ENCODE assay signal across 15 cellular contexts in the genomic region with DNA sequence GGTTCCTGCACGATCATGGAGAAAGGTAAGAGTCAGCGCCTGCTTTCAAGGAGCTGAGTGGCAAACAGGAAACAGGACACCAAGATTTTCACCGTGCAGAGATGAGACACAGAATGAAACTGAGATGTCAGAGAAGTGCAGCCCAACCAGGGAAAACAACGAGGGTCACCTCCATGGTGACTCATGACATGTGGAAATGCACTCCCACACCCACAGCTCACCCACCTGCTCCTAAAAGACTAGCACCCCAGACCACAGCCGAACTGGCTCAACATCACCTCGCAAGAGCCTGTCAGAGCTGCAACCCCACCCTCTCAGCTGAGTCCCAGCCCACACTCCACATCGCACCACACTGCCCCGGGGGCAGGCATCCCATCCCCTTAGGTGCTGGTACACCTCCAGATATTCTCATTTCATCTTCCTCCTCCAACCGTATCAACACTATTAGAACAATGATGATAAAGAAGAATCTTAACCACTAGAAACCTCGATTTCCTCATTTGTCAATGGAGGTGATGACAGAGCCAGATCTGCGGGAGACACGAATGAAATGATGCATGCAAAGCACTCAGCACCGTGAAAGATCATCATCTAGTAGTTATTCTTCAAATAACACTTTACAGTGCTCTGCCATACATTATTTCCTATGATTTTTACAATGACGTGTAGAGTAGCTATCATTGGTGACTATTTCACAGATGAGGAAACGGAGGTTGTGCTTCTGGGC.
DNase-seq lines count a peak whose midpoint lies in the region; ATAC-seq, FAIRE-seq and TF ChIP-seq lines count a peak whose summit lies in the region.
"Had no signal": no experiment of that assay in that cellular context is flagged by ENCODE, and none has a peak within 500 bp of the region (broad histone marks: within the 10 kb centered on the region; RNA-seq: fewer than 3 reads in every experiment).

No MANE protein-coding gene starts in this region.

- no peaks in the 10 kb centered on the region for H3K36me3 Mint-ChIP-seq in activated CD4-positive, alpha-beta T cell treated with anti-CD3 and anti-CD28 coated beads for 36 hours (ENCODE audit: low read depth)

- H3K4me2 ChIP-seq in K562 (ENCODE audit: insufficient read depth, low read length): no peak overlapping the region
- H3K4me2 ChIP-seq: KMS-11 had no signal

- CTCF ChIA-PET in activated CD4-positive, alpha-beta T cell treated with anti-CD3 and anti-CD28 coated beads for 36 hours (lab: Charles Lee): interaction anchor here (0.6 to 1.0 kb wide), 4 partner anchors 9 to 1641 kb away, joined by 3 read pairs; no protein-coding TSS in a partner anchor
- CTCF ChIA-PET in K562 (lab: Yijun Ruan, JAX; ENCODE audit: low intra/inter-chr PET ratio): interaction anchor here (0.6 kb wide), 1 partner anchor 8 kb away, joined by 3 read pairs; no protein-coding TSS in a partner anchor

- H3K27ac ChIP-seq in RWPE2 (ENCODE audit: poor library complexity, severe bottlenecking) (no peak overlapping the region), K562 (ENCODE audit: extremely low read depth, low read depth, low read length) (no peak overlapping the region)
- H3K27ac ChIP-seq: ascending aorta, KMS-11, upper lobe of left lung had no signal

- H3K4me3 ChIP-seq in RWPE2 (ENCODE audit: severe bottlenecking): no peak overlapping the region
- H3K4me3 ChIP-seq in K562: no peak overlapping the region
- H3K4me3 ChIP-seq: ascending aorta, mucosa of descending colon, prostate gland, upper lobe of left lung had no signal

- TF ChIP-seq RAD21 in K562 (CRISPR knock-in tag; conservative IDR thresholded peaks at IDR 0.05 in 1 of 2, IDR thresholded peaks at IDR 0.05 in 1 of 2): no peak

- no peak for TF ChIP-seq CTCF in RWPE2 (IDR thresholded peaks at IDR 0.05; ENCODE audit: poor library complexity, severe bottlenecking)
- TF ChIP-seq CTCF in K562 (IDR thresholded peaks at IDR 0.05 in 2 of 3, conservative IDR thresholded peaks at IDR 0.05 in 1 of 3; ENCODE audit: insufficient read depth in 2 of 3, low read depth in 1 of 3, low read length in 3 of 3): no peak

- H3K4me3 Mint-ChIP-seq in activated CD4-positive, alpha-beta T cell treated with anti-CD3 and anti-CD28 coated beads for 36 hours: no peak overlapping the region

- FAIRE-seq in K562 (lab: Jason Lieb, UNC): no peak
- FAIRE-seq: D721Med had no signal

- peak; percentile 86 for ATAC-seq in activated CD4-positive, alpha-beta T cell treated with anti-CD3 and anti-CD28 coated beads for 36 hours
- ATAC-seq in RWPE2 (ENCODE audit: low read depth) (no peak), K562 (no peak), GM21737 (IDR thresholded peaks at IDR 0.05; ENCODE audit: unreplicated experiment) (no peak)
- ATAC-seq: mucosa of descending colon had no signal

- H3K9ac ChIP-seq in K562 (ENCODE audit: insufficient read depth in 1 of 2, low read depth in 2 of 2, low read length in 2 of 2): no peak overlapping the region
- H3K9ac ChIP-seq: KMS-11 had no signal

- peaks cover 6% of the 10 kb centered on the region for H3K9me3 Mint-ChIP-seq in activated CD4-positive, alpha-beta T cell treated with anti-CD3 and anti-CD28 coated beads for 36 hours (ENCODE audit: low read depth)

- WGBS in K562 (ENCODE audit: insufficient coverage, low coverage, missing lambda C conversion rate): 1% methylated on average over 15 of the region's 15 CpGs

- H3K4me1 ChIP-seq in RWPE2 (ENCODE audit: insufficient read depth, poor library complexity, severe bottlenecking) (no peaks in the 10 kb centered on the region), K562 (replicated peaks in 1 of 2; ENCODE audit: control insufficient read depth in 2 of 2, insufficient read depth in 2 of 2, low read length in 2 of 2) (peaks cover 0 to 3% of the 10 kb centered on the region in 2 experiments; a peak in 1 of 5 replicates)
- H3K4me1 ChIP-seq: ascending aorta, prostate gland, upper lobe of left lung had no signal

- POLR2A ChIA-PET in activated CD4-positive, alpha-beta T cell treated with anti-CD3 and anti-CD28 coated beads for 36 hours (lab: Charles Lee): interaction anchor here (0.6 kb wide), 1 partner anchor 43 kb away, joined by 3 read pairs; no protein-coding TSS in a partner anchor
- POLR2A ChIA-PET in K562 (lab: Yijun Ruan, JAX): interaction anchor here (0.6 to 1.3 kb wide), 3 partner anchors 9 to 54 kb away, joined by 3 to 4 read pairs (median 4); no protein-coding TSS in a partner anchor

- no peak overlapping the region for H2AFZ ChIP-seq in K562 (ENCODE audit: low read depth, low read length)

- TF ChIP-seq EP300 in K562 (IDR thresholded peaks at IDR 0.05; ENCODE audit: low read length): no peak

- no TSS peak for BruUV-seq in K562 (replicated peaks; lab: Mats Ljungman, UMichigan)

- intact Hi-C loops in activated CD4-positive, alpha-beta T cell treated with anti-CD3 and anti-CD28 coated beads for 36 hours (cut with DNase I, micrococcal nuclease): no loop called here
- intact Hi-C loops in K562 (cut with micrococcal nuclease): no loop called here

- TF ChIP-seq POLR2A in K562 (conservative IDR thresholded peaks at IDR 0.05): no peak

- H4K20me1 ChIP-seq in K562 (replicated peaks; ENCODE audit: control insufficient read depth, insufficient read depth, low read length): no peaks in the 10 kb centered on the region; the same call in 1 of the 2 replicates

- no peaks in the 10 kb centered on the region for H3K9me1 ChIP-seq in K562 (ENCODE audit: control insufficient read depth, insufficient read depth, low read length)

- DNase-seq in activated CD4-positive, alpha-beta T cell treated with anti-CD3 and anti-CD28 coated beads for 36 hours: peak; percentile 71
- no peak for DNase-seq in activated CD4-positive, alpha-beta T cell treated with anti-CD3 and anti-CD28 coated beads, Interleukin-2, amount 50 U/mL, for 4 hours
- DNase-seq in RWPE2 (ENCODE audit: low spot score) (peak; percentile 23), K562 (ENCODE audit: extremely low read depth in 1 of 4, low spot score in 3 of 4) (no peak), NCI-H2171 treated with DMSO at 0.1 percent for 48 hours (lab: John Stamatoyannopoulos, UW) (no peak), NCI-H226 (no peak)
- peak; percentile 29 for DNase-seq in stimulated activated CD8-positive, alpha-beta memory T cell treated with anti-CD3 and anti-CD28 coated beads, Interleukin-4, amount 100 ng/mL, for 24 hours (ENCODE audit: low read depth)
- DNase-seq: NCI-H1694 had no signal

- H3K9me3 ChIP-seq in RWPE2 (ENCODE audit: severe bottlenecking): no peaks in the 10 kb centered on the region
- H3K9me3 ChIP-seq in K562 (replicated peaks; ENCODE audit: control insufficient read depth, insufficient read depth, low read depth, low read length): no peaks in the 10 kb centered on the region
- H3K9me3 ChIP-seq: mucosa of descending colon, prostate gland, upper lobe of left lung had no signal

- H3K27me3 Mint-ChIP-seq in activated CD4-positive, alpha-beta T cell treated with anti-CD3 and anti-CD28 coated beads for 36 hours: peaks cover 17% of the 10 kb centered on the region

- no peaks in the 10 kb centered on the region for H3K79me2 ChIP-seq in K562 (ENCODE audit: control insufficient read depth, insufficient read depth, low read length)

- H3K27me3 ChIP-seq in RWPE2 (ENCODE audit: insufficient read depth, poor library complexity, severe bottlenecking): peaks cover 12% of the 10 kb centered on the region
- peaks cover 11 to 38% of the 10 kb centered on the region in 2 experiments for H3K27me3 ChIP-seq in K562 (ENCODE audit: control insufficient read depth in 2 of 2, insufficient read depth in 2 of 2, low read length in 2 of 2)
- H3K27me3 ChIP-seq: ascending aorta, upper lobe of left lung had no signal

- no peak overlapping the region for H3K27ac Mint-ChIP-seq in activated CD4-positive, alpha-beta T cell treated with anti-CD3 and anti-CD28 coated beads for 36 hours

- in situ Hi-C loops in K562 (cut with MboI): no loop called here

- peaks cover 18% of the 10 kb centered on the region for H3K4me1 Mint-ChIP-seq in activated CD4-positive, alpha-beta T cell treated with anti-CD3 and anti-CD28 coated beads for 36 hours

- H3K36me3 ChIP-seq in RWPE2 (ENCODE audit: low read depth) (no peaks in the 10 kb centered on the region), K562 (ENCODE audit: control insufficient read depth, insufficient read depth, low read length) (no peaks in the 10 kb centered on the region)
- H3K36me3 ChIP-seq: ascending aorta, prostate gland, upper lobe of left lung had no signal

TF ChIP-seq in K562, 482 proteins besides CTCF, POLR2A, EP300 and RAD21 (continues in another document):
- TF ChIP-seq PHF8 (IDR thresholded peaks at IDR 0.05; ENCODE audit: borderline replicate concordance, low read length): no peak
- no peak for TF ChIP-seq ZNF75A (CRISPR knock-in tag; IDR thresholded peaks at IDR 0.05)
- no peak for TF ChIP-seq CEBPB (tag; IDR thresholded peaks at IDR 0.05)
- TF ChIP-seq FOXK1 (CRISPR knock-in tag; IDR thresholded peaks at IDR 0.05; ENCODE audit: borderline replicate concordance): no peak
- TF ChIP-seq ZBTB9 (CRISPR knock-in tag; IDR thresholded peaks at IDR 0.05): no peak
- TF ChIP-seq ZNF583 (CRISPR knock-in tag; IDR thresholded peaks at IDR 0.05): no peak
- TF ChIP-seq HDAC2 (IDR thresholded peaks at IDR 0.05): no peak

Comparison
In these comparisons a context has a peak if more than half of its experiments do, and no peak if none do; other contexts are left out.
1. DNase-seq: peak in activated CD4-positive, alpha-beta T cell treated with anti-CD3 and anti-CD28 coated beads for 36 hours (single experiment), RWPE2 (single experiment) and stimulated activated CD8-positive, alpha-beta memory T cell treated with anti-CD3 and anti-CD28 coated beads, Interleukin-4, amount 100 ng/mL, for 24 hours (single experiment); none in activated CD4-positive, alpha-beta T cell treated with anti-CD3 and anti-CD28 coated beads, Interleukin-2, amount 50 U/mL, for 4 hours (0 of 2), K562 (0 of 4), NCI-H2171 treated with DMSO at 0.1 percent for 48 hours (single experiment) and NCI-H226 (single experiment).